Comparison of ENCODE assay signal across 1 cellular context in genomic region chr6:157912326-157912725, GRCh38.
TF ChIP-seq lines count a peak whose summit lies in the region.

No MANE protein-coding gene starts in this region.

TF ChIP-seq in GM23338, 12 proteins besides CTCF, POLR2A, EP300 and RAD21 (continued from another document):
- TF ChIP-seq REST (IDR thresholded peaks at IDR 0.05; ENCODE audit: unreplicated experiment) (no peak), ZNF331 (CRISPR knock-in tag; IDR thresholded peaks at IDR 0.05; ENCODE audit: low read depth) (no peak), ETS1 (IDR thresholded peaks at IDR 0.05) (no peak), STAT1 (IDR thresholded peaks at IDR 0.05; ENCODE audit: unreplicated experiment) (no peak), POLR2AphosphoS5 (IDR thresholded peaks at IDR 0.05; ENCODE audit: low read depth) (no peak)
